ENCODE assay signal across 17 cellular contexts in the genomic region with DNA sequence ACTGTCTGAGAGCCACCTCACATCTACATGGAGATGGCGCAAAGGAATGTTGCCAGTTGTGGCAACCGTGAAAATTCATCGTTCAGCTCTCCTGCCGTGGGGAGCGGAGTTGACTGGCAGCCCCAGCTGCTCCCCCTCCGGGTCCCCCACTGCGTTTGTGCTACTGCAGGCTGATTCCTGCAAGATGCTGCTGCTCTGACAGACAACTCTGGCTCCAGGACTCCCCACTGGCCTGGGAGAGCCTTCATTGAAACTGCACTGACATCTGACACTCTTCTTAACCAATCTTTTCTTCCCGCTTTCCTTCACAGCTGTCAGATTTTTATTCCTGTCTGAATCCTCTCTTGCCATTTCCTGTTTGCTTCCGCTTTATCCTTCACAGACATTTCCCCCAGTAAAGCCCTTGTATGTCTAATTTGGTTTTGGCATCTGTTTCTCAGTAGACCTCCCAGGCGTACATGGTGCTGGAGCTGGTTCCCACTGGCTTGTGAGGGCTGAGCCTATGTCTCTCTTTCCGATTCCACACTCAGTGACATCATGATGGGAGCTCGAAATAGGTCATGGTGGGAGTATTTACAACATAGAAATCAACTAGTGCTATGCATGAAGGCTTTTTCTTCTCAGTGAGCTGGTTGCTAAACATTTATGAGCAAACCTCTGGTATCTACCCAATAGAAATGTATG. TPM values are rescaled to one million over a fixed set of nuclear protein-coding genes. Genes with fewer than 3 reads are reported as not detected.
A peak's percentile ranks its signal among the peaks of the same experiment; 100 is the strongest.
DNase-seq lines count a peak whose midpoint lies in the region; ATAC-seq and TF ChIP-seq lines count a peak whose summit lies in the region.
"Had no signal": no experiment of that assay in that cellular context is flagged by ENCODE, and none has a peak within 500 bp of the region (broad histone marks: within the 10 kb centered on the region; RNA-seq: fewer than 3 reads in every experiment).

No MANE protein-coding gene starts in this region.

- H3K4me1 ChIP-seq in foreskin keratinocyte (no peaks in the 10 kb centered on the region), trophoblast cell (ENCODE audit: control insufficient read depth in 1 of 2, insufficient read depth in 2 of 2, low read length in 2 of 2) (no peaks in the 10 kb centered on the region)
- H3K4me1 ChIP-seq: gastrocnemius medialis, right atrium auricular region had no signal

- no peak for ATAC-seq in foreskin keratinocyte

- H3K4me2 ChIP-seq in trophoblast cell (ENCODE audit: low read length), result no peak overlapping the region
- H3K4me2 ChIP-seq: KMS-11 had no signal

- DNase-seq in LHCN-M2 (ENCODE audit: low read depth), result peak; percentile 81
- DNase-seq in chondrocyte (ENCODE audit: low spot score), result no peak
- DNase-seq in left kidney (ENCODE audit: low read depth, low spot score), result peak; percentile 77
- DNase-seq in smooth muscle cell of the brain vasculature (ENCODE audit: low read depth, low spot score), result peak; percentile 6
- DNase-seq in activated naive CD4-positive, alpha-beta T cell treated with anti-CD3 and anti-CD28 coated beads, Interleukin-2, amount 50 U/mL, for 16 hours, result no peak
- DNase-seq in foreskin keratinocyte, result no peak
- no peak for DNase-seq in SK-N-DZ (ENCODE audit: low spot score)
- DNase-seq in trophoblast cell, result no peak
- DNase-seq: activated CD4-positive, alpha-beta T cell treated with anti-CD3 and anti-CD28 coated beads, Interleukin-2, amount 10 ng/mL, durations not matched to agents 24 days and 14 days; activated T-cell treated with anti-CD3 and anti-CD28 coated beads, Interleukin-2, amount 50 U/mL, for 48 hours; gastrocnemius medialis; islet precursor cell; NCI-H1417; stimulated activated naive CD4-positive, alpha-beta T cell had no signal

- no peak overlapping the region for H3K18ac ChIP-seq in trophoblast cell (ENCODE audit: low read length)

- H2BK5ac ChIP-seq in trophoblast cell (ENCODE audit: low read depth, low read length, poor library complexity), result no peak overlapping the region

- peaks cover 10% of the 10 kb centered on the region for H3K27me3 Mint-ChIP-seq in chondrocyte (ENCODE audit: low read depth)

- no peak overlapping the region for H3K4me3 Mint-ChIP-seq in chondrocyte (ENCODE audit: unreplicated experiment)
- H3K4me3 Mint-ChIP-seq: activated CD4-positive, alpha-beta T cell treated with anti-CD3 and anti-CD28 coated beads, Interleukin-2, amount 10 ng/mL, durations not matched to agents 24 days and 14 days; dendritic cell treated with granulocyte-macrophage colony-stimulating factor and Interleukin-4, amounts not matched to agents 40 ng/mL and 50 ng/mL, for 4 days had no signal

- H4K12ac ChIP-seq in trophoblast cell (ENCODE audit: low read depth, low read length), result no peak overlapping the region

- H4K8ac ChIP-seq in trophoblast cell (ENCODE audit: low read depth, low read length), result no peak overlapping the region

- H3K79me1 ChIP-seq in trophoblast cell (ENCODE audit: low read length), result no peaks in the 10 kb centered on the region

- H3K27me3 ChIP-seq in foreskin keratinocyte, result peaks cover 10% of the 10 kb centered on the region
- H3K27me3 ChIP-seq in trophoblast cell (ENCODE audit: insufficient read depth, low read length), result peaks cover 2% of the 10 kb centered on the region
- H3K27me3 ChIP-seq: gastrocnemius medialis, right atrium auricular region had no signal

- H3K14ac ChIP-seq in trophoblast cell (ENCODE audit: low read length), result no peak overlapping the region

- H2BK12ac ChIP-seq in trophoblast cell (ENCODE audit: low read length), result no peak overlapping the region

- no peaks in the 10 kb centered on the region for H3K36me3 Mint-ChIP-seq in chondrocyte (ENCODE audit: low read depth)

- no peak overlapping the region for H3K27ac ChIP-seq in foreskin keratinocyte
- H3K27ac ChIP-seq in trophoblast cell (ENCODE audit: low read depth, low read length), result no peak overlapping the region
- H3K27ac ChIP-seq: gastrocnemius medialis, KMS-11, right atrium auricular region had no signal

- no peak overlapping the region for H3K23ac ChIP-seq in trophoblast cell (ENCODE audit: low read length)

- no peak overlapping the region for H2AFZ ChIP-seq in trophoblast cell (ENCODE audit: insufficient read depth, low read length, poor library complexity)

- H3K4me1 Mint-ChIP-seq in chondrocyte (ENCODE audit: low read depth), result peaks cover 8% of the 10 kb centered on the region
- H3K4me1 Mint-ChIP-seq: activated CD4-positive, alpha-beta T cell treated with anti-CD3 and anti-CD28 coated beads, Interleukin-2, amount 10 ng/mL, durations not matched to agents 24 days and 14 days had no signal

- H3K9ac ChIP-seq in trophoblast cell (ENCODE audit: low read length), result no peak overlapping the region
- H3K9ac ChIP-seq: KMS-11 had no signal

- WGBS in trophoblast cell (ENCODE audit: extremely low coverage, insufficient coverage, insufficient read length), result no CpG with 5 or more reads among the region's 12 CpGs

- no peak overlapping the region for H4K91ac ChIP-seq in trophoblast cell (ENCODE audit: low read depth, low read length)

- H3K4ac ChIP-seq in trophoblast cell (ENCODE audit: low read depth, low read length), result no peak overlapping the region

- H3K27ac Mint-ChIP-seq in chondrocyte (ENCODE audit: unreplicated experiment), result peak overlapping the region; percentile 55
- H3K27ac Mint-ChIP-seq: activated CD4-positive, alpha-beta T cell treated with anti-CD3 and anti-CD28 coated beads, Interleukin-2, amount 10 ng/mL, durations not matched to agents 24 days and 14 days; dendritic cell treated with granulocyte-macrophage colony-stimulating factor and Interleukin-4, amounts not matched to agents 40 ng/mL and 50 ng/mL, for 4 days had no signal

- TF ChIP-seq CTCF in chondrocyte (IDR thresholded peaks at IDR 0.05) (no peak), foreskin keratinocyte (conservative IDR thresholded peaks at IDR 0.05) (no peak)

- H3K79me2 ChIP-seq in trophoblast cell (ENCODE audit: control insufficient read depth, insufficient read depth, low read length, poor library complexity), result no peaks in the 10 kb centered on the region

- H2AK5ac ChIP-seq in trophoblast cell (ENCODE audit: low read length), result no peak overlapping the region

- peaks cover 1% of the 10 kb centered on the region for H3K9me3 ChIP-seq in trophoblast cell (ENCODE audit: insufficient read depth, low read depth, low read length)
- H3K9me3 ChIP-seq: gastrocnemius medialis, right atrium auricular region had no signal

- H2BK120ac ChIP-seq in trophoblast cell (ENCODE audit: insufficient read depth, low read length, poor library complexity), result no peak overlapping the region

- no peaks in the 10 kb centered on the region for H3K36me3 ChIP-seq in trophoblast cell (ENCODE audit: control insufficient read depth in 1 of 2, insufficient read depth in 2 of 2, low read length in 2 of 2)
- H3K36me3 ChIP-seq: gastrocnemius medialis, right atrium auricular region had no signal

- H3K9me3 Mint-ChIP-seq in chondrocyte (ENCODE audit: low read depth), result no peaks in the 10 kb centered on the region
- H3K9me3 Mint-ChIP-seq: activated CD4-positive, alpha-beta T cell treated with anti-CD3 and anti-CD28 coated beads, Interleukin-2, amount 10 ng/mL, durations not matched to agents 24 days and 14 days; dendritic cell treated with granulocyte-macrophage colony-stimulating factor and Interleukin-4, amounts not matched to agents 40 ng/mL and 50 ng/mL, for 4 days had no signal

- H3K4me3 ChIP-seq in trophoblast cell (ENCODE audit: low read depth, low read length), result no peak overlapping the region
- H3K4me3 ChIP-seq: gastrocnemius medialis, right atrium auricular region had no signal

RNA-seq across cellular contexts. Expression of gene ATRN, which starts 9.5 kb away (rescaled TPM):
- total RNA-seq in LHCN-M2 (2014; rRNA removed), result 19.9 and 23.8 TPM in 2 replicates
- polyA plus RNA-seq in LHCN-M2 (2012), result 11.6 TPM
- total RNA-seq in chondrocyte, result 52.0 to 55.1 TPM (median 52.8 TPM) in 3 replicates
- 24.4 and 28.0 TPM in 2 replicates for total RNA-seq in foreskin keratinocyte
- 8.1 and 8.4 TPM in 2 replicates for polyA plus RNA-seq in foreskin keratinocyte
- 13.4 and 13.9 TPM in 2 replicates for polyA plus RNA-seq in SK-N-DZ (2014; cell fraction: cytosol; rRNA removed)
- 9.4 and 12.9 TPM in 2 replicates for polyA plus RNA-seq in SK-N-DZ (2014; cell fraction: nucleus; rRNA removed)
- 11.8 TPM in 2 replicates for polyA plus RNA-seq in trophoblast cell (2013)

RNA-seq across cellular contexts. Expression of gene DNAAF9, which starts 53.9 kb away (rescaled TPM):
- total RNA-seq in LHCN-M2 (2014; rRNA removed) (6.9 and 7.3 TPM in 2 replicates), chondrocyte (14.8 to 17.8 TPM (median 16.8 TPM) in 3 replicates), foreskin keratinocyte (5.8 and 7.2 TPM in 2 replicates)
- 4.9 TPM for polyA plus RNA-seq in LHCN-M2 (2012)
- polyA plus RNA-seq in foreskin keratinocyte, result 1.5 and 1.6 TPM in 2 replicates
- 7.2 and 8.9 TPM in 2 replicates for polyA plus RNA-seq in SK-N-DZ (2014; cell fraction: cytosol; rRNA removed)
- polyA plus RNA-seq in SK-N-DZ (2014; cell fraction: nucleus; rRNA removed), result 10.6 and 15.5 TPM in 2 replicates
- 6.1 and 6.2 TPM in 2 replicates for polyA plus RNA-seq in trophoblast cell (2013)

Comparison
In these comparisons a context has a peak if more than half of its experiments do, and no peak if none do; other contexts are left out.
1. DNase-seq: peak in LHCN-M2 (single experiment), left kidney (single experiment) and smooth muscle cell of the brain vasculature (single experiment); none in chondrocyte (single experiment), activated naive CD4-positive, alpha-beta T cell treated with anti-CD3 and anti-CD28 coated beads, Interleukin-2, amount 50 U/mL, for 16 hours (single experiment), foreskin keratinocyte (0 of 2), SK-N-DZ (single experiment) and trophoblast cell (0 of 2).